In genomic region chr9:23683476-23684095, GRCh38 we compare ENCODE assay signal across 17 cellular contexts.
DNase-seq lines count a peak whose midpoint lies in the region; TF ChIP-seq lines count a peak whose summit lies in the region.
"Had no signal": no experiment of that assay in that cellular context is flagged by ENCODE, and none has a peak within 500 bp of the region (broad histone marks: within the 10 kb centered on the region; RNA-seq: fewer than 3 reads in every experiment).

No MANE protein-coding gene starts in this region.

- H2BK12ac ChIP-seq in mesenchymal stem cell (ENCODE audit: low read length in 2 of 2) = no peak overlapping the region

- H4K8ac ChIP-seq in mesenchymal stem cell (ENCODE audit: low read length) = peak overlapping the region; percentile 29

- no peak overlapping the region for H2BK5ac ChIP-seq in mesenchymal stem cell (ENCODE audit: low read depth, low read length, poor library complexity, severe bottlenecking)

- no TSS peak for BruUV-seq in mammary epithelial cell (replicated peaks; lab: Mats Ljungman, UMichigan)

- no peaks in the 10 kb centered on the region for H3K36me3 ChIP-seq in mammary epithelial cell (ENCODE audit: insufficient read depth, low read length)
- H3K36me3 ChIP-seq in breast epithelium = no peaks in the 10 kb centered on the region
- H3K36me3 ChIP-seq in mesenchymal stem cell (ENCODE audit: control insufficient read depth in 1 of 2, insufficient read depth in 2 of 2, low read depth in 1 of 2, low read length in 2 of 2) = no peaks in the 10 kb centered on the region
- H3K36me3 ChIP-seq: BLaER1 treated with 17β-estradiol and CSF1 and Interleukin-3, amounts not matched to agents 10 nM and 100 nM; heart left ventricle had no signal

- no peak overlapping the region for H2AK5ac ChIP-seq in mesenchymal stem cell (ENCODE audit: low read length, severe bottlenecking)

- H3K23ac ChIP-seq in mesenchymal stem cell (ENCODE audit: low read length in 2 of 2) = no peak overlapping the region

- H3K9ac ChIP-seq in mammary epithelial cell (ENCODE audit: insufficient read depth, low read length) (no peak overlapping the region), mesenchymal stem cell (ENCODE audit: low read length) (no peak overlapping the region)
- H3K9ac ChIP-seq: BLaER1 treated with 17β-estradiol and CSF1 and Interleukin-3, amounts not matched to agents 10 nM and 100 nM had no signal

- H3K4me1 ChIP-seq in mammary epithelial cell (ENCODE audit: insufficient read depth, low read length) (peaks cover 38% of the 10 kb centered on the region), breast epithelium (no peaks in the 10 kb centered on the region), mesenchymal stem cell (ENCODE audit: control insufficient read depth, insufficient read depth, low read depth, low read length) (peaks cover 8% of the 10 kb centered on the region)
- H3K4me1 ChIP-seq: psoas muscle had no signal

- TF ChIP-seq CTCF in mammary epithelial cell (conservative IDR thresholded peaks at IDR 0.05 in 1 of 2, IDR thresholded peaks at IDR 0.05 in 1 of 2; ENCODE audit: extremely low read depth in 1 of 2, insufficient read depth in 1 of 2, low read depth in 1 of 2, low read length in 2 of 2) = no peak
- no peak for TF ChIP-seq CTCF in breast epithelium (IDR thresholded peaks at IDR 0.05)
- TF ChIP-seq CTCF in brain (conservative IDR thresholded peaks at IDR 0.05) = no peak

- no peaks in the 10 kb centered on the region for H3K27me3 Mint-ChIP-seq in brain
- H3K27me3 Mint-ChIP-seq: natural killer cell treated with Interleukin-12 subunit alpha and Interleukin-12 subunit beta and Interleukin-15 and Interleukin-18, amount 100 ng/mL, for 72 hours had no signal

- no peaks in the 10 kb centered on the region for H3K79me2 ChIP-seq in mammary epithelial cell (ENCODE audit: insufficient read depth, low read length)

- dilution Hi-C loops in mammary epithelial cell (cut with HindIII; ENCODE audit: low sequenced_read_pairs) = no loop called here

- in situ Hi-C loops in mammary epithelial cell (cut with MboI; ENCODE audit: low sequenced_read_pairs in 2 of 2) = no loop called here

- 90% methylated on average over 7 of the region's 8 CpGs for WGBS in mammary epithelial cell (ENCODE audit: low coverage, missing lambda C conversion rate)
- 19% methylated on average over 7 of the region's 8 CpGs for WGBS in mesenchymal stem cell

- H3K9me3 Mint-ChIP-seq in brain = no peaks in the 10 kb centered on the region

- H3K79me1 ChIP-seq in mesenchymal stem cell (replicated peaks; ENCODE audit: low read length, poor library complexity, severe bottlenecking) = no peaks in the 10 kb centered on the region

- peaks cover 28% of the 10 kb centered on the region for H3K36me3 Mint-ChIP-seq in brain

- H4K91ac ChIP-seq in mesenchymal stem cell (ENCODE audit: low read length) = no peak overlapping the region

- H4K20me1 ChIP-seq in mammary epithelial cell (ENCODE audit: insufficient read depth, low read length) = no peaks in the 10 kb centered on the region
- H4K20me1 ChIP-seq: BLaER1 treated with 17β-estradiol and CSF1 and Interleukin-3, amounts not matched to agents 10 nM and 100 nM had no signal

- H3K4me1 Mint-ChIP-seq in brain = peaks cover 24% of the 10 kb centered on the region

- intact Hi-C loops in mammary epithelial cell (cut with micrococcal nuclease) = no loop called here
- intact Hi-C loops in breast epithelium (cut with DNase I; ENCODE audit: low total_unique reads) = no loop called here

- H3K4me2 ChIP-seq in mammary epithelial cell (ENCODE audit: insufficient read depth, low read depth, low read length) (peak overlapping the region; percentile 40), mesenchymal stem cell (ENCODE audit: low read length, poor library complexity, severe bottlenecking) (no peak overlapping the region)
- H3K4me2 ChIP-seq: BLaER1 treated with 17β-estradiol and CSF1 and Interleukin-3, amounts not matched to agents 10 nM and 100 nM had no signal

- H3K4ac ChIP-seq in mesenchymal stem cell (ENCODE audit: low read depth in 1 of 2, low read length in 2 of 2) = no peak overlapping the region

- H2BK120ac ChIP-seq in mesenchymal stem cell (ENCODE audit: low read depth, low read length) = no peak overlapping the region

- H3K27me3 ChIP-seq in mammary epithelial cell (ENCODE audit: insufficient read depth, low read length) = no peaks in the 10 kb centered on the region
- no peaks in the 10 kb centered on the region for H3K27me3 ChIP-seq in breast epithelium
- H3K27me3 ChIP-seq in mesenchymal stem cell (ENCODE audit: control insufficient read depth in 1 of 2, insufficient read depth in 1 of 2, low read length in 2 of 2) = no peaks in the 10 kb centered on the region
- H3K27me3 ChIP-seq: BLaER1 treated with 17β-estradiol and CSF1 and Interleukin-3, amounts not matched to agents 10 nM and 100 nM; heart left ventricle had no signal

- no peak overlapping the region for H3K4me3 Mint-ChIP-seq in brain
- H3K4me3 Mint-ChIP-seq: natural killer cell treated with Interleukin-12 subunit alpha and Interleukin-12 subunit beta and Interleukin-15 and Interleukin-18, amount 100 ng/mL, for 72 hours had no signal

- H3K27ac Mint-ChIP-seq in brain = peak overlapping the region in 3 of 5 experiments; percentile 74 to 86 (median 78)
- H3K27ac Mint-ChIP-seq: natural killer cell treated with Interleukin-12 subunit alpha and Interleukin-12 subunit beta and Interleukin-15 and Interleukin-18, amount 100 ng/mL, for 72 hours had no signal

- CTCF ChIA-PET in mammary epithelial cell (lab: Charles Lee; ENCODE audit: low non-redundant PET) = no interaction called here

- H3K27ac ChIP-seq in mammary epithelial cell (ENCODE audit: insufficient read depth, low read depth, low read length) (no peak overlapping the region), breast epithelium (no peak overlapping the region), mesenchymal stem cell (ENCODE audit: low read length, poor library complexity, severe bottlenecking) (no peak overlapping the region)
- H3K27ac ChIP-seq: BLaER1 treated with 17β-estradiol and CSF1 and Interleukin-3, amounts not matched to agents 10 nM and 100 nM; psoas muscle had no signal

- DNase-seq in mammary epithelial cell (no peak), breast epithelium (ENCODE audit: low spot score in 2 of 2) (no peak), mesenchymal stem cell (peak; percentile 34), SKM-1 treated with dmso at 0.1 percent for 144 hours (lab: John Stamatoyannopoulos, UW; ENCODE audit: unreplicated experiment) (no peak), HuH-7 (ENCODE audit: low spot score) (no peak), LoVo (ENCODE audit: low spot score) (no peak)
- DNase-seq in stimulated activated CD8-positive, alpha-beta memory T cell treated with anti-CD3 and anti-CD28 coated beads, Interleukin-4, amount 100 ng/mL, for 48 hours = no peak
- DNase-seq: activated effector memory CD4-positive, alpha-beta T cell treated with Interleukin-2 at 50 U/mL for 16 hours; cerebellar nuclear complex; GOT3; heart left ventricle; psoas muscle; stimulated activated CD4-positive, alpha-beta T cell treated with anti-CD3 and anti-CD28 coated beads, Interleukin-4, amount 100 ng/mL, for 24 hours had no signal

- H3K9me3 ChIP-seq in mammary epithelial cell (replicated peaks; ENCODE audit: insufficient read depth, low read length) (no peaks in the 10 kb centered on the region), breast epithelium (no peaks in the 10 kb centered on the region), mesenchymal stem cell (ENCODE audit: control insufficient read depth, low read length) (no peaks in the 10 kb centered on the region)
- H3K9me3 ChIP-seq: BLaER1 treated with 17β-estradiol and CSF1 and Interleukin-3, amounts not matched to agents 10 nM and 100 nM; heart left ventricle; psoas muscle had no signal

- peak overlapping the region in 1 of 2 experiments; percentile 3 for H3K18ac ChIP-seq in mesenchymal stem cell (ENCODE audit: low read depth in 1 of 2, low read length in 2 of 2)

- no peak for TF ChIP-seq POLR2A in breast epithelium (IDR thresholded peaks at IDR 0.05)

- no peak overlapping the region for H3K4me3 ChIP-seq in mammary epithelial cell (replicated peaks in 1 of 3; ENCODE audit: insufficient read depth in 1 of 3, low read depth in 2 of 3, low read length in 3 of 3)
- H3K4me3 ChIP-seq in breast epithelium = no peak overlapping the region
- H3K4me3 ChIP-seq in mesenchymal stem cell (ENCODE audit: insufficient read depth in 1 of 2, low read depth in 1 of 2, low read length in 2 of 2) = no peak overlapping the region
- H3K4me3 ChIP-seq: BLaER1 treated with 17β-estradiol and CSF1 and Interleukin-3, amounts not matched to agents 10 nM and 100 nM; heart left ventricle; lung; psoas muscle had no signal

- H2AFZ ChIP-seq in mammary epithelial cell (ENCODE audit: low read depth, low read length) = no peak overlapping the region
- no peak overlapping the region for H2AFZ ChIP-seq in mesenchymal stem cell (ENCODE audit: low read depth, low read length)

- no peak overlapping the region for H3K14ac ChIP-seq in mesenchymal stem cell (ENCODE audit: low read length in 2 of 2)

- H2BK15ac ChIP-seq in mesenchymal stem cell (ENCODE audit: low read depth, poor library complexity, severe bottlenecking) = no peak overlapping the region
